In genomic region chr19:44635581-44636438, GRCh38 we compare ENCODE assay signal across 12 cellular contexts. TPM values are rescaled to one million over a fixed set of nuclear protein-coding genes. Genes with fewer than 3 reads are reported as not detected.
DNase-seq lines count a peak whose midpoint lies in the region; ATAC-seq and TF ChIP-seq lines count a peak whose summit lies in the region.
"Had no signal": no experiment of that assay in that cellular context is flagged by ENCODE, and none has a peak within 500 bp of the region (broad histone marks: within the 10 kb centered on the region; RNA-seq: fewer than 3 reads in every experiment).

No MANE protein-coding gene starts in this region.

- no peak overlapping the region for H3K4me3 Mint-ChIP-seq in activated naive CD4-positive, alpha-beta T cell treated with anti-CD3 and anti-CD28 coated beads, Interleukin-2, amount 10 ng/mL, durations not matched to agents 7 days and 5 days
- H3K4me3 Mint-ChIP-seq: activated T-cell treated with anti-CD3 and anti-CD28 coated beads, Interleukin-2, amount 50 U/mL, for 24 hours; CD4-positive, alpha-beta T cell had no signal

- H3K9me3 Mint-ChIP-seq in activated naive CD4-positive, alpha-beta T cell treated with anti-CD3 and anti-CD28 coated beads, Interleukin-2, amount 10 ng/mL, durations not matched to agents 7 days and 5 days = no peaks in the 10 kb centered on the region
- peaks cover 0 to 5% of the 10 kb centered on the region in 2 donors for H3K9me3 Mint-ChIP-seq in activated naive CD4-positive, alpha-beta T cell treated with anti-CD3 and anti-CD28 coated beads, Interleukin-2, amount 50 U/mL, for 72 hours
- H3K9me3 Mint-ChIP-seq: activated T-cell treated with anti-CD3 and anti-CD28 coated beads, Interleukin-2, amount 50 U/mL, for 24 hours; CD4-positive, alpha-beta T cell had no signal

- ATAC-seq in left lobe of liver = peak; percentile 22
- no peak for ATAC-seq in HG03039 (IDR thresholded peaks at IDR 0.05; ENCODE audit: unreplicated experiment)
- ATAC-seq in activated naive CD4-positive, alpha-beta T cell treated with anti-CD3 and anti-CD28 coated beads, Interleukin-2, amount 50 U/mL, for 72 hours = no peak

- peaks cover 18% of the 10 kb centered on the region for H3K4me1 ChIP-seq in adipocyte (ENCODE audit: control insufficient read depth, insufficient read depth, low read length)

- H3K27me3 Mint-ChIP-seq in activated naive CD4-positive, alpha-beta T cell treated with anti-CD3 and anti-CD28 coated beads, Interleukin-2, amount 10 ng/mL, durations not matched to agents 7 days and 5 days = peaks cover 21% of the 10 kb centered on the region

- no peaks in the 10 kb centered on the region for H3K9me3 ChIP-seq in MG63
- peaks cover 2% of the 10 kb centered on the region for H3K9me3 ChIP-seq in adipocyte (ENCODE audit: control insufficient read depth, low read length)

- H3K4me1 Mint-ChIP-seq in activated naive CD4-positive, alpha-beta T cell treated with anti-CD3 and anti-CD28 coated beads, Interleukin-2, amount 10 ng/mL, durations not matched to agents 7 days and 5 days = no peaks in the 10 kb centered on the region

- DNase-seq in AG10803 (ENCODE audit: low read depth) (peak; percentile 68), MG63 (peak; percentile 97), adipocyte (ENCODE audit: low read depth) (peak; percentile 75), left lobe of liver (ENCODE audit: low spot score) (no peak), COLO668 (lab: John Stamatoyannopoulos, UW; ENCODE audit: unreplicated experiment) (no peak)
- DNase-seq in activated naive CD4-positive, alpha-beta T cell treated with anti-CD3 and anti-CD28 coated beads, Interleukin-2, amount 10 ng/mL, durations not matched to agents 7 days and 5 days = no peak
- DNase-seq in activated naive CD4-positive, alpha-beta T cell treated with anti-CD3 and anti-CD28 coated beads, Interleukin-2, amount 50 U/mL, for 72 hours (ENCODE audit: low spot score in 2 of 2) = no peak
- DNase-seq: activated T-cell treated with anti-CD3 and anti-CD28 coated beads, Interleukin-2, amount 50 U/mL, for 24 hours; CD4-positive, alpha-beta T cell; cortex of kidney; NCI-H524 treated with DMSO at 0.1 percent for 48 hours had no signal

- no peak overlapping the region for H3K27ac Mint-ChIP-seq in activated naive CD4-positive, alpha-beta T cell treated with anti-CD3 and anti-CD28 coated beads, Interleukin-2, amount 10 ng/mL, durations not matched to agents 7 days and 5 days
- H3K27ac Mint-ChIP-seq in activated naive CD4-positive, alpha-beta T cell treated with anti-CD3 and anti-CD28 coated beads, Interleukin-2, amount 50 U/mL, for 72 hours = no peak overlapping the region
- H3K27ac Mint-ChIP-seq: activated T-cell treated with anti-CD3 and anti-CD28 coated beads, Interleukin-2, amount 50 U/mL, for 24 hours; CD4-positive, alpha-beta T cell had no signal

- no peaks in the 10 kb centered on the region for H3K36me3 Mint-ChIP-seq in activated naive CD4-positive, alpha-beta T cell treated with anti-CD3 and anti-CD28 coated beads, Interleukin-2, amount 10 ng/mL, durations not matched to agents 7 days and 5 days
- H3K36me3 Mint-ChIP-seq in activated naive CD4-positive, alpha-beta T cell treated with anti-CD3 and anti-CD28 coated beads, Interleukin-2, amount 50 U/mL, for 72 hours = peaks cover 0 to 8% of the 10 kb centered on the region in 2 donors

- CTCF ChIA-PET in activated naive CD4-positive, alpha-beta T cell treated with anti-CD3 and anti-CD28 coated beads, Interleukin-2, amount 10 ng/mL, durations not matched to agents 7 days and 5 days (lab: Charles Lee) = interaction anchor here (0.9 to 1.2 kb wide), 3 partner anchors 12 to 47 kb away, joined by 3 to 4 read pairs (median 3); no protein-coding TSS in a partner anchor

- H3K9ac ChIP-seq in adipocyte (ENCODE audit: low read length) = no peak overlapping the region

- H3K4me3 ChIP-seq in AG10803 (ENCODE audit: low read length) (no peak overlapping the region), MG63 (no peak overlapping the region), adipocyte (ENCODE audit: low read length) (no peak overlapping the region)

- H3K36me3 ChIP-seq in MG63 (peaks cover 20% of the 10 kb centered on the region), adipocyte (ENCODE audit: control insufficient read depth, insufficient read depth, low read length, severe bottlenecking) (no peaks in the 10 kb centered on the region)

- no peak; the same call in 1 of the 2 replicates for TF ChIP-seq CTCF in AG10803 (conservative IDR thresholded peaks at IDR 0.05; ENCODE audit: low read length)

- H3K27me3 ChIP-seq in MG63 (no peaks in the 10 kb centered on the region), adipocyte (replicated peaks; ENCODE audit: control insufficient read depth, insufficient read depth, low read length) (no peaks in the 10 kb centered on the region)

RNA-seq across cellular contexts. Expression of gene PVR, which starts 7.9 kb away (rescaled TPM):
- 120 and 141 TPM in 2 replicates for total RNA-seq in MG63 (2014; rRNA removed; shearing (Covaris generic); ENCODE audit: low replicate concordance)
- 29.6 TPM for total RNA-seq in left lobe of liver
- total RNA-seq in activated naive CD4-positive, alpha-beta T cell treated with anti-CD3 and anti-CD28 coated beads, Interleukin-2, amount 50 U/mL, for 72 hours = 10 to 100 TPM; 18.2 to 23.4 TPM

RNA-seq across cellular contexts. Expression of gene IGSF23, which starts 22.4 kb away (rescaled TPM):
- 3.0 TPM in 1 of 2 replicates, not detected in the other for total RNA-seq in MG63 (2014; rRNA removed; shearing (Covaris generic); ENCODE audit: low replicate concordance)
- total RNA-seq in left lobe of liver = 7.0 TPM
- not detected for total RNA-seq in activated naive CD4-positive, alpha-beta T cell treated with anti-CD3 and anti-CD28 coated beads, Interleukin-2, amount 50 U/mL, for 72 hours
- total RNA-seq: CD4-positive, alpha-beta T cell had no signal

RNA-seq across cellular contexts. Expression of gene CEACAM19, which starts 35.5 kb away (rescaled TPM):
- 0.47 and 0.69 TPM in 2 replicates for total RNA-seq in MG63 (2014; rRNA removed; shearing (Covaris generic); ENCODE audit: low replicate concordance)
- 5.6 TPM for total RNA-seq in left lobe of liver
- total RNA-seq in activated naive CD4-positive, alpha-beta T cell treated with anti-CD3 and anti-CD28 coated beads, Interleukin-2, amount 50 U/mL, for 72 hours = 1 to 10 TPM; 2.2 to 2.5 TPM

Comparison
In these comparisons a context has a peak if more than half of its experiments do, and no peak if none do; other contexts are left out.
1. DNase-seq: peak in AG10803 (single experiment), MG63 (single experiment) and adipocyte (single experiment); none in left lobe of liver (single experiment), activated naive CD4-positive, alpha-beta T cell treated with anti-CD3 and anti-CD28 coated beads, Interleukin-2, amount 10 ng/mL, durations not matched to agents 7 days and 5 days (single experiment), COLO668 (single experiment) and activated naive CD4-positive, alpha-beta T cell treated with anti-CD3 and anti-CD28 coated beads, Interleukin-2, amount 50 U/mL, for 72 hours (0 of 2).